12 cellular contexts compared by ENCODE assay signal in the genomic region with DNA sequence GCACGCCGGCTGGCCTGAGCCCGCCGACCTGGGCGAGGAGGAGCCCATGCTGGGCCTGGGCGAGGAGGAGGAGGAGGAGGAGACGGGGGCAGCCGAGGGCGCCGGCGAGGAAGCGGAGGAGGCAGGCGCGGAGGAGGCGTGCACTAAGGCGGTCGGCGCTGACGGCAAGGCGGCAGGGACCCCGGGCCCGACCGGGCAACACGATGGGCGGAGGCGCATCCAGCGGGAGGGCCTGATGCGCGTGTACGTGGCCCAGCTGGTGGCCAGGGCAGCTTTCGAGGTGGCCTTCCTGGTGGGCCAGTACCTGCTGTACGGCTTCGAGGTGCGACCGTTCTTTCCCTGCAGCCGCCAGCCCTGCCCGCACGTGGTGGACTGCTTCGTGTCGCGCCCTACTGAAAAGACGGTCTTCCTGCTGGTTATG.
"Had no signal": no experiment of that assay in that cellular context is flagged by ENCODE, and none has a peak within 500 bp of the region (broad histone marks: within the 10 kb centered on the region; RNA-seq: fewer than 3 reads in every experiment).

No MANE protein-coding gene starts in this region.

- H3K9me3 Mint-ChIP-seq: activated B cell treated with CpG ODN at 0.5 μM for 24 hours; stimulated activated effector memory CD8-positive, alpha-beta T cell treated with anti-CD3 and anti-CD28 coated beads, Interleukin-12 subunit alpha, Interleukin-12 subunit beta, amount 100 ng/mL, for 72 hours had no signal

- H3K27me3 ChIP-seq: ovary had no signal

- H3K36me3 Mint-ChIP-seq: activated naive CD8-positive, alpha-beta T cell had no signal

- H3K36me3 ChIP-seq: left lung, ovary, tibial nerve had no signal

- ATAC-seq: left lung; stimulated activated effector memory CD8-positive, alpha-beta T cell treated with anti-CD3 and anti-CD28 coated beads, Interleukin-12 subunit alpha, Interleukin-12 subunit beta, amount 100 ng/mL, for 72 hours had no signal

- H3K9me3 ChIP-seq: esophagus muscularis mucosa, left lung, ovary, tibial nerve had no signal

- H3K4me3 Mint-ChIP-seq: activated B cell treated with CpG ODN at 0.5 μM for 24 hours; activated naive CD8-positive, alpha-beta T cell; stimulated activated effector memory CD8-positive, alpha-beta T cell treated with anti-CD3 and anti-CD28 coated beads, Interleukin-12 subunit alpha, Interleukin-12 subunit beta, amount 100 ng/mL, for 72 hours; T-helper 17 cell had no signal

- H3K4me3 ChIP-seq: esophagus muscularis mucosa, left lung, ovary, tibial nerve had no signal

- DNase-seq: activated B cell treated with CpG ODN at 0.5 μM for 24 hours; activated CD4-positive, alpha-beta T cell treated with anti-CD3 and anti-CD28 coated beads, Interleukin-2, amount 50 U/mL, for 1 hour; activated effector memory CD4-positive, alpha-beta T cell treated with Interleukin-2 at 50 U/mL for 16 hours; amygdala; small intestine; T-helper 17 cell had no signal

- H3K27ac ChIP-seq: esophagus muscularis mucosa, left lung, ovary, tibial nerve had no signal

- H3K27me3 Mint-ChIP-seq: activated B cell treated with CpG ODN at 0.5 μM for 24 hours; activated naive CD8-positive, alpha-beta T cell; T-helper 17 cell had no signal

- H3K27ac Mint-ChIP-seq: activated B cell treated with CpG ODN at 0.5 μM for 24 hours; stimulated activated effector memory CD8-positive, alpha-beta T cell treated with anti-CD3 and anti-CD28 coated beads, Interleukin-12 subunit alpha, Interleukin-12 subunit beta, amount 100 ng/mL, for 72 hours; T-helper 17 cell had no signal
